Comparison of ENCODE assay signal across 16 cellular contexts in the genomic region with DNA sequence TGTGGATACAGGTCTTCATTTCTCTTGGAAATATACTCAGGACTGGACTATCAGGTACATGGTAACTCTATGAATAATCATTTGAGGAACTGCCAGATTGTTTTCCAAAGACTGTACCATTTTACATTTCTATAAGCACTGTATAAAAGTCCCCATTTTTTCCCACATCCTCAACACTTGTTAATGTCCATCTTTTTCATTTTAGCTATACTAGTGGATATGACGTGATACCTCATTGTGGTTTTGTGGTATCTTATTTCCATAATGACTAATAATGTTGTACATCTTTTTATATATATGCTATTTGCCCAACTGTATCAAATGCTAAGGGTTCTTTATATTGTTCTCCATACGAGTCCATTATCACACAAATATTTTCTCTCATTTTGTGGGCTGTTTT.
"Had no signal": no experiment of that assay in that cellular context is flagged by ENCODE, and none has a peak within 500 bp of the region (broad histone marks: within the 10 kb centered on the region; RNA-seq: fewer than 3 reads in every experiment).

No MANE protein-coding gene starts in this region.

- H3K9me3 Mint-ChIP-seq: activated CD4-positive, alpha-beta T cell treated with anti-CD3 and anti-CD28 coated beads, Interleukin-2, amount 10 ng/mL, durations not matched to agents 7 days and 5 days; activated naive CD4-positive, alpha-beta T cell treated with anti-CD3 and anti-CD28 coated beads for 36 hours; dendritic cell treated with granulocyte-macrophage colony-stimulating factor and Interleukin-4, amounts not matched to agents 40 ng/mL and 50 ng/mL, for 4 days; naive thymus-derived CD4-positive, alpha-beta T cell; WTC11 had no signal

- H3K9me3 ChIP-seq: ovary, psoas muscle, tibial artery had no signal

- H3K4me3 ChIP-seq: hepatocyte, ovary, psoas muscle, tibial artery had no signal

- ATAC-seq: naive thymus-derived CD4-positive, alpha-beta T cell; psoas muscle; right cardiac atrium; WTC11 had no signal

- H3K4me2 ChIP-seq: hepatocyte had no signal

- H2AFZ ChIP-seq: hepatocyte had no signal

- H3K4me1 ChIP-seq: psoas muscle, tibial artery had no signal

- H3K4me1 Mint-ChIP-seq: activated CD4-positive, alpha-beta T cell treated with anti-CD3 and anti-CD28 coated beads, Interleukin-2, amount 10 ng/mL, durations not matched to agents 7 days and 5 days; WTC11 had no signal

- H3K27ac ChIP-seq: hepatocyte, ovary, psoas muscle, tibial artery had no signal

- H3K27me3 ChIP-seq: hepatocyte, ovary, tibial artery had no signal

- H3K27ac Mint-ChIP-seq: activated CD4-positive, alpha-beta T cell treated with anti-CD3 and anti-CD28 coated beads, Interleukin-2, amount 10 ng/mL, durations not matched to agents 7 days and 5 days; dendritic cell treated with granulocyte-macrophage colony-stimulating factor and Interleukin-4, amounts not matched to agents 40 ng/mL and 50 ng/mL, for 4 days; WTC11 had no signal

- H3K36me3 ChIP-seq: ovary had no signal

- DNase-seq: activated CD4-positive, alpha-beta T cell treated with anti-CD3 and anti-CD28 coated beads, Interleukin-2, amount 10 ng/mL, durations not matched to agents 7 days and 5 days; activated CD8-positive, alpha-beta memory T cell treated with anti-CD3 and anti-CD28 coated beads for 24 hours; activated CD8-positive, alpha-beta memory T cell treated with anti-CD3 and anti-CD28 coated beads, Interleukin-2, amount 50 U/mL, for 48 hours; activated naive CD4-positive, alpha-beta T cell treated with anti-CD3 and anti-CD28 coated beads for 36 hours; foreskin fibroblast; mesendoderm; naive thymus-derived CD4-positive, alpha-beta T cell; ovary; psoas muscle; right cardiac atrium; stimulated activated CD4-positive, alpha-beta T cell treated with anti-CD3 and anti-CD28 coated beads, Interleukin-4, amount 100 ng/mL, for 1 hour; substantia nigra; tibial artery had no signal

- H3K4me3 Mint-ChIP-seq: activated CD4-positive, alpha-beta T cell treated with anti-CD3 and anti-CD28 coated beads, Interleukin-2, amount 10 ng/mL, durations not matched to agents 7 days and 5 days; activated naive CD4-positive, alpha-beta T cell treated with anti-CD3 and anti-CD28 coated beads for 36 hours; dendritic cell treated with granulocyte-macrophage colony-stimulating factor and Interleukin-4, amounts not matched to agents 40 ng/mL and 50 ng/mL, for 4 days; naive thymus-derived CD4-positive, alpha-beta T cell; WTC11 had no signal

- H3K27me3 Mint-ChIP-seq: activated CD4-positive, alpha-beta T cell treated with anti-CD3 and anti-CD28 coated beads, Interleukin-2, amount 10 ng/mL, durations not matched to agents 7 days and 5 days; dendritic cell treated with granulocyte-macrophage colony-stimulating factor and Interleukin-4, amounts not matched to agents 40 ng/mL and 50 ng/mL, for 4 days; naive thymus-derived CD4-positive, alpha-beta T cell had no signal
